8 cellular contexts compared by ENCODE assay signal in genomic region chr12:98595152-98595988, GRCh38. TPM values are rescaled to one million over a fixed set of nuclear protein-coding genes. Genes with fewer than 3 reads are reported as not detected.
DNase-seq lines count a peak whose midpoint lies in the region; ATAC-seq and TF ChIP-seq lines count a peak whose summit lies in the region.

No MANE protein-coding gene starts in this region.

- H3K79me2 ChIP-seq in parathyroid adenoma, result peaks cover 28% of the 10 kb centered on the region

- TF ChIP-seq CTCF in epithelial cell of proximal tubule (conservative IDR thresholded peaks at IDR 0.05; ENCODE audit: low read depth, low read length), result no peak
- TF ChIP-seq CTCF in parathyroid adenoma (IDR thresholded peaks at IDR 0.05), result no peak

- H3K27ac ChIP-seq in SJSA1, result peak overlapping the region; percentile 85
- H3K27ac ChIP-seq in parathyroid adenoma, result peak overlapping the region; percentile 11

- H2AFZ ChIP-seq in parathyroid adenoma, result no peak overlapping the region

- DNase-seq in SJSA1 (ENCODE audit: low read depth in 1 of 2, low spot score in 2 of 2), result peak in 1 of 2 experiments; percentile 71
- DNase-seq in epithelial cell of proximal tubule (ENCODE audit: low read depth), result peak; percentile 52
- no peak for DNase-seq in NCI-H524 (lab: John Stamatoyannopoulos, UW)
- no peak for DNase-seq in NK-92 (lab: John Stamatoyannopoulos, UW; ENCODE audit: unreplicated experiment)

- peak; percentile 30 for TF ChIP-seq POLR2A in GM18505 (IDR thresholded peaks at IDR 0.05; ENCODE audit: borderline replicate concordance, extremely low read depth, insufficient read depth, insufficient read length)

- ATAC-seq in GM18505 (IDR thresholded peaks at IDR 0.05; ENCODE audit: unreplicated experiment), result no peak
- ATAC-seq in HG02970 (IDR thresholded peaks at IDR 0.05; ENCODE audit: low FRiP score, unreplicated experiment), result no peak
- ATAC-seq in HG03025 (IDR thresholded peaks at IDR 0.05; ENCODE audit: low FRiP score, unreplicated experiment), result no peak

- peak overlapping the region; percentile 73 for H3K4me3 ChIP-seq in SJSA1
- peak overlapping the region; percentile 98 for H3K4me3 ChIP-seq in epithelial cell of proximal tubule (ENCODE audit: low read depth, low read length)
- peak overlapping the region; percentile 99 for H3K4me3 ChIP-seq in parathyroid adenoma (ENCODE audit: low read depth, low read length)

- H3K36me3 ChIP-seq in SJSA1 (peaks cover 65% of the 10 kb centered on the region), parathyroid adenoma (ENCODE audit: control insufficient read depth, insufficient read depth, low read length) (no peaks in the 10 kb centered on the region)

- H3K4me1 ChIP-seq in SJSA1 (replicated peaks) (peaks cover 5% of the 10 kb centered on the region; the same call in 1 of the 2 replicates), parathyroid adenoma (peaks cover 13% of the 10 kb centered on the region)

- H3K9ac ChIP-seq in parathyroid adenoma, result peak overlapping the region; percentile 13

- H3K27me3 ChIP-seq in SJSA1 (replicated peaks) (no peaks in the 10 kb centered on the region), parathyroid adenoma (ENCODE audit: control insufficient read depth, insufficient read depth, low read length) (no peaks in the 10 kb centered on the region)

- peak overlapping the region; percentile 95 for H3K4me2 ChIP-seq in parathyroid adenoma (ENCODE audit: low read length)

- H3K9me3 ChIP-seq in SJSA1 (replicated peaks), result no peaks in the 10 kb centered on the region
- H3K9me3 ChIP-seq in parathyroid adenoma (ENCODE audit: control insufficient read depth, low read length), result no peaks in the 10 kb centered on the region

RNA-seq across cellular contexts. Expression of gene SLC25A3, which starts 1.9 kb away (rescaled TPM):
- total RNA-seq in SJSA1 (2014; rRNA removed; shearing (Covaris generic)), result 907 and 1,192 TPM in 2 replicates
- total RNA-seq in epithelial cell of proximal tubule, result 671 and 903 TPM in 2 replicates

RNA-seq across cellular contexts. Expression of gene IKBIP, which starts 49.2 kb away (rescaled TPM):
- total RNA-seq in SJSA1 (2014; rRNA removed; shearing (Covaris generic)), result 86.0 and 103 TPM in 2 replicates
- total RNA-seq in epithelial cell of proximal tubule, result 48.3 and 48.7 TPM in 2 replicates

RNA-seq across cellular contexts. Expression of gene APAF1, which starts 49.7 kb away (rescaled TPM):
- total RNA-seq in SJSA1 (2014; rRNA removed; shearing (Covaris generic)), result 25.4 and 41.4 TPM in 2 replicates
- total RNA-seq in epithelial cell of proximal tubule, result 13.9 and 16.6 TPM in 2 replicates
